ENCODE assay signal across 8 cellular contexts in genomic region chr7:17299477-17299991, GRCh38. TPM values are rescaled to one million over a fixed set of nuclear protein-coding genes. Genes with fewer than 3 reads are reported as not detected.
DNase-seq lines count a peak whose midpoint lies in the region; ATAC-seq, FAIRE-seq and TF ChIP-seq lines count a peak whose summit lies in the region.

No MANE protein-coding gene starts in this region.

- H3K4me1 Mint-ChIP-seq in T-cell, result peaks cover 30 to 39% (median 37%) of the 10 kb centered on the region in 3 donors

- CTCF ChIA-PET in T-cell (lab: Charles Lee), result interaction anchor here in 1 of 2 donors (0.8 to 1.1 kb wide), 3 partner anchors 36 to 231 kb away, joined by 3 to 4 read pairs (median 3); no protein-coding TSS in a partner anchor

- no peak for DNase-seq in GM18507 (ENCODE audit: extremely low spot score, insufficient read length, low read depth)
- DNase-seq in T-cell, result peak in 6 of 34 experiments; percentile 2 to 25 (median 4)
- DNase-seq in midbrain (lab: John Stamatoyannopoulos, UW), result peak; percentile 41
- DNase-seq in uterus, result no peak
- no peak for DNase-seq in NCI-H2196 (lab: John Stamatoyannopoulos, UW; ENCODE audit: unreplicated experiment)

- TF ChIP-seq CTCF in 22Rv1 (IDR thresholded peaks at IDR 0.05), result no peak
- no peak for TF ChIP-seq CTCF in uterus (IDR thresholded peaks at IDR 0.05)

- POLR2A ChIA-PET in T-cell (lab: Charles Lee), result interaction anchor here in 1 of 2 donors (0.7 to 1.6 kb wide), 2 partner anchors 66 to 659 kb away, joined by 3 to 6 read pairs; no protein-coding TSS in a partner anchor

- peak; percentile 80 for FAIRE-seq in GM18507 (lab: Jason Lieb, UNC)

- 3% methylated on average over 13 of the region's 13 CpGs for WGBS in ectodermal cell, 2 experiments

- H3K27ac ChIP-seq in 22Rv1, result peak overlapping the region; percentile 77
- H3K27ac ChIP-seq in ectodermal cell (ENCODE audit: insufficient read depth, low read depth, low read length, poor library complexity, severe bottlenecking), result no peak overlapping the region
- H3K27ac ChIP-seq in uterus, result peak overlapping the region; percentile 76 to 87

- no peaks in the 10 kb centered on the region for H3K4me1 ChIP-seq in ectodermal cell (ENCODE audit: control insufficient read depth, insufficient read depth, low read length)
- H3K4me1 ChIP-seq in uterus, result no peaks in the 10 kb centered on the region

- H3K4me3 Mint-ChIP-seq in T-cell, result peak overlapping the region; percentile 88 to 97 (median 94)

- H3K4me3 ChIP-seq in ectodermal cell (ENCODE audit: insufficient read depth, low read depth, low read length), result peak overlapping the region; percentile 69
- H3K4me3 ChIP-seq in uterus, result peak overlapping the region; percentile 56 to 78

- intact Hi-C loops in uterus (cut with DNase I; ENCODE audit: low total_unique reads), result no loop called here

- TF ChIP-seq POLR2A in uterus (IDR thresholded peaks at IDR 0.05), result no peak

- no peaks in the 10 kb centered on the region for H3K36me3 Mint-ChIP-seq in T-cell

- peak overlapping the region; percentile 85 to 89 for H3K27ac Mint-ChIP-seq in T-cell

- H3K36me3 ChIP-seq in ectodermal cell (ENCODE audit: control insufficient read depth, insufficient read depth, low read length) (no peaks in the 10 kb centered on the region), uterus (no peaks in the 10 kb centered on the region)

- no peaks in the 10 kb centered on the region for H3K27me3 Mint-ChIP-seq in T-cell

- H3K9me3 Mint-ChIP-seq in T-cell, result peaks cover 0 to 5% (median 0%) of the 10 kb centered on the region in 3 donors

- peak; percentile 19 for ATAC-seq in HG03378 (IDR thresholded peaks at IDR 0.05; ENCODE audit: unreplicated experiment)
- peak; percentile 6 to 18 (median 10) for ATAC-seq in T-cell (replicated peaks in 1 of 4)

- peaks cover 28% of the 10 kb centered on the region for H3K27me3 ChIP-seq in ectodermal cell (ENCODE audit: control insufficient read depth, insufficient read depth, low read length, poor library complexity, severe bottlenecking)
- no peaks in the 10 kb centered on the region for H3K27me3 ChIP-seq in uterus

- no peaks in the 10 kb centered on the region for H3K9me3 ChIP-seq in ectodermal cell (ENCODE audit: control insufficient read depth, low read length)
- no peaks in the 10 kb centered on the region for H3K9me3 ChIP-seq in uterus

RNA-seq across cellular contexts. Expression of gene AHR, which starts 1.1 kb away (rescaled TPM):
- total RNA-seq in T-cell, result 10 to 100 TPM; 40.2 to 76.4 (median 52.5) TPM
- 4.4 TPM for polyA plus RNA-seq in ectodermal cell (2013, experiment 1 of 4)
- polyA plus RNA-seq in ectodermal cell (2013, experiment 2 of 4), result 2.6 TPM
- 4.0 TPM for polyA plus RNA-seq in ectodermal cell (2013, experiment 3 of 4)
- 2.6 TPM for polyA plus RNA-seq in ectodermal cell (2013, experiment 4 of 4)
- total RNA-seq in uterus, result 100 to 1,000 TPM in 1 of 4 donors, 10 to 100 TPM in 3; 43.7 to 160 (median 91.5) TPM
